Comparison of ENCODE assay signal across 13 cellular contexts in genomic region chr18:78913830-78914585, GRCh38.
"Had no signal": no experiment of that assay in that cellular context is flagged by ENCODE, and none has a peak within 500 bp of the region (broad histone marks: within the 10 kb centered on the region; RNA-seq: fewer than 3 reads in every experiment).

No MANE protein-coding gene starts in this region.

- H3K4me3 Mint-ChIP-seq: activated CD8-positive, alpha-beta T cell treated with anti-CD3 and anti-CD28 coated beads for 36 hours; activated naive CD8-positive, alpha-beta T cell treated with anti-CD3 and anti-CD28 coated beads, Interleukin-2, amount 50 U/mL, for 24 hours; activated T-helper 1 cell treated with anti-CD3 and anti-CD28 coated beads, Interleukin-12 subunit alpha, Interleukin-12 subunit beta, Interleukin-2, Interleukin-4 antibody, amounts not matched to agents 30 ng/mL and 10 ng/mL and 1 ng/mL, durations not matched to agents 14 hours and 24 hours and 36 hours had no signal

- H3K9me3 Mint-ChIP-seq: activated CD8-positive, alpha-beta T cell treated with anti-CD3 and anti-CD28 coated beads for 36 hours; activated T-helper 1 cell treated with anti-CD3 and anti-CD28 coated beads, Interleukin-12 subunit alpha, Interleukin-12 subunit beta, Interleukin-2, Interleukin-4 antibody, amounts not matched to agents 30 ng/mL and 10 ng/mL and 1 ng/mL, durations not matched to agents 14 hours and 24 hours and 36 hours had no signal

- H3K27ac Mint-ChIP-seq: activated CD8-positive, alpha-beta T cell treated with anti-CD3 and anti-CD28 coated beads for 36 hours; activated naive CD8-positive, alpha-beta T cell treated with anti-CD3 and anti-CD28 coated beads, Interleukin-2, amount 50 U/mL, for 24 hours; activated T-helper 1 cell treated with anti-CD3 and anti-CD28 coated beads, Interleukin-12 subunit alpha, Interleukin-12 subunit beta, Interleukin-2, Interleukin-4 antibody, amounts not matched to agents 30 ng/mL and 10 ng/mL and 1 ng/mL, durations not matched to agents 14 hours and 24 hours and 36 hours had no signal

- H3K4me1 Mint-ChIP-seq: activated naive CD8-positive, alpha-beta T cell treated with anti-CD3 and anti-CD28 coated beads, Interleukin-2, amount 50 U/mL, for 24 hours had no signal

- H3K27me3 Mint-ChIP-seq: activated naive CD8-positive, alpha-beta T cell treated with anti-CD3 and anti-CD28 coated beads, Interleukin-2, amount 50 U/mL, for 24 hours had no signal

- DNase-seq: activated CD4-positive, alpha-beta T cell treated with anti-CD3 and anti-CD28 coated beads for 1 hour; activated CD8-positive, alpha-beta T cell treated with anti-CD3 and anti-CD28 coated beads for 36 hours; activated naive CD4-positive, alpha-beta T cell; activated naive CD8-positive, alpha-beta T cell treated with anti-CD3 and anti-CD28 coated beads, Interleukin-2, amount 50 U/mL, for 24 hours; colonic mucosa; effector memory CD4-positive, alpha-beta T cell; midbrain; sigmoid colon; stimulated activated CD4-positive, alpha-beta T cell treated with anti-CD3 and anti-CD28 coated beads, Interleukin-12 subunit alpha, Interleukin-12 subunit beta, amount 100 ng/mL, for 4 hours; stimulated activated naive CD4-positive, alpha-beta T cell; trophoblast cell had no signal

- ATAC-seq: activated CD8-positive, alpha-beta T cell treated with anti-CD3 and anti-CD28 coated beads for 36 hours; activated naive CD8-positive, alpha-beta T cell treated with anti-CD3 and anti-CD28 coated beads, Interleukin-2, amount 50 U/mL, for 24 hours; gastroesophageal sphincter had no signal
